In genomic region chr10:3125527-3126170, GRCh38 we compare ENCODE assay signal across 15 cellular contexts. TPM values are rescaled to one million over a fixed set of nuclear protein-coding genes. Genes with fewer than 3 reads are reported as not detected.
A peak's percentile ranks its signal among the peaks of the same experiment; 100 is the strongest.
DNase-seq lines count a peak whose midpoint lies in the region; ATAC-seq, FAIRE-seq and TF ChIP-seq lines count a peak whose summit lies in the region.
"Had no signal": no experiment of that assay in that cellular context is flagged by ENCODE, and none has a peak within 500 bp of the region (broad histone marks: within the 10 kb centered on the region; RNA-seq: fewer than 3 reads in every experiment).

No MANE protein-coding gene starts in this region.

- H3K27ac ChIP-seq in kidney (ENCODE audit: low read depth in 2 of 2, low read length in 2 of 2) (no peak overlapping the region), psoas muscle (peak overlapping the region; percentile 86)
- H3K27ac ChIP-seq: C4-2B, HL-60 had no signal

- H3K4me1 Mint-ChIP-seq in T-helper 17 cell: no peaks in the 10 kb centered on the region

- FAIRE-seq in GM12891 (lab: Jason Lieb, UNC) (no peak), kidney (lab: Jason Lieb, UNC) (no peak), H54 (lab: Jason Lieb, UNC) (no peak)

- H3K9me3 ChIP-seq in T-helper 17 cell (ENCODE audit: control insufficient read depth, low read length, poor library complexity, severe bottlenecking): no peaks in the 10 kb centered on the region
- no peaks in the 10 kb centered on the region for H3K9me3 ChIP-seq in kidney (ENCODE audit: control insufficient read depth in 1 of 2, low read length in 2 of 2)
- H3K9me3 ChIP-seq in psoas muscle: no peaks in the 10 kb centered on the region

- H3K36me3 Mint-ChIP-seq in T-helper 17 cell (ENCODE audit: low read depth): no peaks in the 10 kb centered on the region

- TF ChIP-seq POLR2A in GM12891 (IDR thresholded peaks at IDR 0.05; ENCODE audit: low read depth, low read length) (0 out of 2 replicates have a peak, but pooled peaks have one; percentile 19), H54 (IDR thresholded peaks at IDR 0.05; ENCODE audit: low read depth, low read length) (no peak)

- H3K27ac Mint-ChIP-seq in T-helper 17 cell: peak overlapping the region; percentile 72

- TF ChIP-seq CTCF in kidney (IDR thresholded peaks at IDR 0.05; ENCODE audit: borderline replicate concordance, extremely low read depth, insufficient read depth) (no peak), psoas muscle (IDR thresholded peaks at IDR 0.05) (no peak)

- H3K27me3 ChIP-seq in psoas muscle (ENCODE audit: insufficient read depth in 3 of 3, low read length in 2 of 3): no peaks in the 10 kb centered on the region

- DNase-seq in GM12891 (ENCODE audit: insufficient read length, low spot score) (no peak), T-helper 17 cell (no peak), kidney (peak; percentile 47), psoas muscle (no peak), ecto neural progenitor cell (ENCODE audit: low spot score) (no peak), H54 (ENCODE audit: insufficient read length, low spot score) (no peak)
- no peak for DNase-seq in stimulated activated CD4-positive, alpha-beta T cell treated with anti-CD3 and anti-CD28 coated beads, Interleukin-12 subunit alpha, Interleukin-12 subunit beta, amount 100 ng/mL, for 4 hours
- DNase-seq in central memory CD4-positive, alpha-beta T cell: no peak
- DNase-seq: DMS79 treated with DMSO at 0.1 percent for 48 hours, NCI-H187, NCI-H226, PC-3 had no signal

- 85 to 90% (median 90%) methylated on average over 24 of the region's 24 CpGs for WGBS in psoas muscle, 3 donors

- H3K36me3 ChIP-seq in kidney (ENCODE audit: control insufficient read depth in 1 of 2, insufficient read depth in 2 of 2, low read length in 2 of 2) (peaks cover 0 to 10% of the 10 kb centered on the region in 2 donors), psoas muscle (ENCODE audit: insufficient read depth in 1 of 2, low read depth in 1 of 2) (peaks cover 0 to 23% of the 10 kb centered on the region in 2 donors)

- H3K4me3 Mint-ChIP-seq in T-helper 17 cell: no peak overlapping the region

- H3K27me3 Mint-ChIP-seq in T-helper 17 cell: no peaks in the 10 kb centered on the region

- H3K4me1 ChIP-seq in kidney (ENCODE audit: control insufficient read depth in 1 of 2, insufficient read depth in 1 of 2, low read depth in 1 of 2, low read length in 2 of 2) (peaks cover 4 to 8% of the 10 kb centered on the region in 2 donors), psoas muscle (peaks cover 16% of the 10 kb centered on the region)

- no peak overlapping the region for H3K9ac ChIP-seq in kidney (ENCODE audit: low read length in 2 of 2)

- intact Hi-C loops in kidney (cut with DNase I): no loop called here
- intact Hi-C loops in psoas muscle (cut with DNase I): no loop called here

- ATAC-seq in T-helper 17 cell (no peak), psoas muscle (no peak)
- ATAC-seq: HCT116, PC-3 had no signal

- no peak overlapping the region for H3K4me3 ChIP-seq in kidney (ENCODE audit: low read length in 2 of 2)
- no peak overlapping the region for H3K4me3 ChIP-seq in psoas muscle

TF ChIP-seq in GM12891, 5 proteins besides CTCF, POLR2A, EP300 and RAD21:
- TF ChIP-seq SPI1 (IDR thresholded peaks at IDR 0.05; ENCODE audit: low read depth, low read length) (no peak), POLR2AphosphoS5 (IDR thresholded peaks at IDR 0.05; ENCODE audit: low read depth, low read length) (no peak)

RNA-seq across cellular contexts. Expression of gene PITRM1, which starts 46.9 kb away (rescaled TPM):
- polyA plus RNA-seq in GM12891 (2012; ENCODE audit: low read depth, missing spikeins): 43.0 TPM
- total RNA-seq in T-helper 17 cell (10 to 100 TPM; 61.3 to 79.1 TPM), kidney (60.7 TPM), psoas muscle (100 to 1,000 TPM in 2 of 4 donors, 10 to 100 TPM in 2; 74.5 to 112 (median 94.2) TPM)
- polyA plus RNA-seq in kidney (ENCODE audit: insufficient read depth, low read depth, low replicate concordance) (28.8 TPM), psoas muscle (10 to 100 TPM; 51.0 to 79.3 (median 68.3) TPM)

RNA-seq across cellular contexts. Expression of gene PFKP, which starts 58.3 kb away (rescaled TPM):
- polyA plus RNA-seq in GM12891 (2012; ENCODE audit: low read depth, missing spikeins): 129 TPM
- total RNA-seq in T-helper 17 cell (100 to 1,000 TPM in 1 of 2 donors, 10 to 100 TPM in 1; 76.9 to 106 TPM), kidney (139 TPM), psoas muscle (100 to 1,000 TPM in 1 of 4 donors, 10 to 100 TPM in 3; 12.4 to 104 (median 56.4) TPM)
- polyA plus RNA-seq in kidney (ENCODE audit: insufficient read depth, low read depth, low replicate concordance) (51.2 TPM), psoas muscle (10 to 100 TPM; 12.2 to 87.6 (median 33.1) TPM)
